In genomic region chr19:49849433-49850220, GRCh38 we compare ENCODE assay signal across 8 cellular contexts. TPM values are rescaled to one million over a fixed set of nuclear protein-coding genes. Genes with fewer than 3 reads are reported as not detected.
DNase-seq lines count a peak whose midpoint lies in the region; ATAC-seq, FAIRE-seq and TF ChIP-seq lines count a peak whose summit lies in the region.

No MANE protein-coding gene starts in this region.

- peak overlapping the region in 7 of 8 donors; percentile 95 to 99 (median 98) for H3K27ac Mint-ChIP-seq in CD8-positive, alpha-beta memory T cell
- H3K27ac Mint-ChIP-seq in neural progenitor cell: peak overlapping the region; percentile 58

- H3K36me3 Mint-ChIP-seq in CD8-positive, alpha-beta memory T cell: peaks cover 0 to 10% (median 0%) of the 10 kb centered on the region in 3 donors
- peaks cover 28% of the 10 kb centered on the region for H3K36me3 Mint-ChIP-seq in neural progenitor cell

- H2AFZ ChIP-seq in neural progenitor cell (replicated peaks): no peak overlapping the region

- peaks cover 38 to 48% (median 38%) of the 10 kb centered on the region in 3 donors for H3K4me1 Mint-ChIP-seq in CD8-positive, alpha-beta memory T cell
- H3K4me1 Mint-ChIP-seq in neural progenitor cell: peaks cover 22% of the 10 kb centered on the region

- no peaks in the 10 kb centered on the region for H3K9me3 ChIP-seq in CD8-positive, alpha-beta memory T cell (ENCODE audit: low read length)
- H3K9me3 ChIP-seq in duodenal mucosa (ENCODE audit: control insufficient read depth in 1 of 2, low read length in 2 of 2) (no peaks in the 10 kb centered on the region), neural progenitor cell (ENCODE audit: low read depth) (no peaks in the 10 kb centered on the region), mucosa of descending colon (no peaks in the 10 kb centered on the region)

- peaks cover 0 to 4% of the 10 kb centered on the region in 2 donors for H3K27me3 Mint-ChIP-seq in CD8-positive, alpha-beta memory T cell
- H3K27me3 Mint-ChIP-seq in neural progenitor cell (ENCODE audit: insufficient read depth, low read depth): peaks cover 14% of the 10 kb centered on the region

- peak overlapping the region; percentile 95 for H3K27ac ChIP-seq in CD8-positive, alpha-beta memory T cell (ENCODE audit: low read depth, low read length)
- no peak overlapping the region for H3K27ac ChIP-seq in duodenal mucosa (ENCODE audit: low read depth, low read length)
- H3K27ac ChIP-seq in neural progenitor cell: no peak overlapping the region

- H3K27me3 ChIP-seq in CD8-positive, alpha-beta memory T cell (ENCODE audit: insufficient read depth, low read length, poor library complexity, severe bottlenecking): no peaks in the 10 kb centered on the region
- H3K27me3 ChIP-seq in duodenal mucosa (ENCODE audit: control insufficient read depth in 1 of 2, insufficient read depth in 2 of 2, low read length in 2 of 2) (no peaks in the 10 kb centered on the region), neural progenitor cell (no peaks in the 10 kb centered on the region)

- CTCF ChIA-PET in CD8-positive, alpha-beta memory T cell (lab: Charles Lee): interaction anchor here (0.7 to 1.5 kb wide), 7 partner anchors 10 to 132 kb away, joined by 3 to 8 read pairs (median 3); partner anchors contain the start of genes AKT1S1, FUZ and MED25

- H3K4me1 ChIP-seq in CD8-positive, alpha-beta memory T cell (ENCODE audit: insufficient read depth, low read length): peaks cover 30% of the 10 kb centered on the region
- H3K4me1 ChIP-seq in duodenal mucosa (ENCODE audit: control insufficient read depth in 1 of 2, insufficient read depth in 2 of 2, low read length in 2 of 2) (peaks cover 15 to 30% of the 10 kb centered on the region in 2 donors), neural progenitor cell (peaks cover 12% of the 10 kb centered on the region), mucosa of descending colon (ENCODE audit: low read depth) (peaks cover 14% of the 10 kb centered on the region)

- peak overlapping the region; percentile 98 for H3K4me2 ChIP-seq in neural progenitor cell

- no peak for TF ChIP-seq POLR2A in H54 (IDR thresholded peaks at IDR 0.05; ENCODE audit: low read depth, low read length)

- H3K36me3 ChIP-seq in CD8-positive, alpha-beta memory T cell (ENCODE audit: insufficient read depth, low read length): no peaks in the 10 kb centered on the region
- H3K36me3 ChIP-seq in duodenal mucosa (ENCODE audit: control insufficient read depth in 1 of 2, insufficient read depth in 2 of 2, low read length in 2 of 2) (no peaks in the 10 kb centered on the region), neural progenitor cell (no peaks in the 10 kb centered on the region), mucosa of descending colon (ENCODE audit: low read depth) (no peaks in the 10 kb centered on the region)

- H3F3A ChIP-seq in neural progenitor cell (ENCODE audit: low read depth): peaks cover 52% of the 10 kb centered on the region

- peaks cover 33% of the 10 kb centered on the region for H4K20me1 ChIP-seq in neural progenitor cell (ENCODE audit: low read depth)

- no peaks in the 10 kb centered on the region for H3K9me3 Mint-ChIP-seq in CD8-positive, alpha-beta memory T cell
- H3K9me3 Mint-ChIP-seq in neural progenitor cell: peaks cover 15% of the 10 kb centered on the region

- H3K4me3 Mint-ChIP-seq in CD8-positive, alpha-beta memory T cell: peak overlapping the region; percentile 90 to 99 (median 95)
- H3K4me3 Mint-ChIP-seq in neural progenitor cell: peak overlapping the region; percentile 90

- intact Hi-C loops in mucosa of descending colon (cut with DNase I, micrococcal nuclease): no loop called here

- H3K9ac ChIP-seq in duodenal mucosa (ENCODE audit: low read depth in 1 of 2, low read length in 2 of 2) (peak overlapping the region; percentile 97 to 100), neural progenitor cell (no peak overlapping the region)

- H3K79me2 ChIP-seq in neural progenitor cell (ENCODE audit: low read depth): peaks cover 54% of the 10 kb centered on the region

- no peak for FAIRE-seq in H54 (lab: Jason Lieb, UNC)

- DNase-seq in CD8-positive, alpha-beta memory T cell: no peak
- DNase-seq in NCI-H146 treated with DMSO at 0.1 percent for 48 hours (lab: John Stamatoyannopoulos, UW; ENCODE audit: unreplicated experiment) (peak; percentile 9), neural progenitor cell (ENCODE audit: low spot score) (no peak), H54 (ENCODE audit: insufficient read length, low spot score) (no peak), mucosa of descending colon (no peak)

- TF ChIP-seq CTCF in neural progenitor cell (IDR thresholded peaks at IDR 0.05) (no peak), mucosa of descending colon (IDR thresholded peaks at IDR 0.05) (no peak)

- peak overlapping the region; percentile 79 for H3K4me3 ChIP-seq in CD8-positive, alpha-beta memory T cell (ENCODE audit: low read length)
- peak overlapping the region; percentile 85 to 92 for H3K4me3 ChIP-seq in duodenal mucosa (ENCODE audit: low read depth in 1 of 2, low read length in 2 of 2)
- peak overlapping the region; percentile 88 for H3K4me3 ChIP-seq in neural progenitor cell
- H3K4me3 ChIP-seq in mucosa of descending colon: no peak overlapping the region

- ATAC-seq in GM18867 (IDR thresholded peaks at IDR 0.05; ENCODE audit: unreplicated experiment): no peak
- ATAC-seq in mucosa of descending colon: no peak
- no peak for ATAC-seq in HG03571 (IDR thresholded peaks at IDR 0.05; ENCODE audit: unreplicated experiment)

- POLR2A ChIA-PET in CD8-positive, alpha-beta memory T cell (lab: Charles Lee): interaction anchor here (0.7 to 2.3 kb wide), 6 partner anchors 10 to 1646 kb away, joined by 3 to 13 read pairs (median 6); partner anchors contain the start of genes AKT1S1, FUZ, MED25 and TBC1D17

RNA-seq across cellular contexts. Expression of gene PTOV1, which starts 1.3 kb away (rescaled TPM):
- total RNA-seq in CD8-positive, alpha-beta memory T cell: 10 to 100 TPM; 91.9 to 93.7 TPM
- polyA plus RNA-seq in CD8-positive, alpha-beta memory T cell: 47.7 TPM
- total RNA-seq in neural progenitor cell (ENCODE audit: low replicate concordance): 63.5 and 218 TPM in 2 replicates
- total RNA-seq in mucosa of descending colon: 100 to 1,000 TPM in 2 of 3 donors, 10 to 100 TPM in 1; 92.8 to 171 (median 107) TPM

RNA-seq across cellular contexts. Expression of gene PNKP, which starts 17.7 kb away (rescaled TPM):
- total RNA-seq in CD8-positive, alpha-beta memory T cell: 10 to 100 TPM; 91.6 to 98.7 TPM
- 28.4 TPM for polyA plus RNA-seq in CD8-positive, alpha-beta memory T cell
- total RNA-seq in neural progenitor cell (ENCODE audit: low replicate concordance): 41.1 and 72.4 TPM in 2 replicates
- total RNA-seq in mucosa of descending colon: 100 to 1,000 TPM in 2 of 3 donors, 10 to 100 TPM in 1; 84.3 to 114 (median 111) TPM

RNA-seq across cellular contexts. Expression of gene AKT1S1, which starts 27.5 kb away (rescaled TPM):
- 10 to 100 TPM; 32.8 to 33.6 TPM for total RNA-seq in CD8-positive, alpha-beta memory T cell
- 4.7 TPM for polyA plus RNA-seq in CD8-positive, alpha-beta memory T cell
- total RNA-seq in neural progenitor cell (ENCODE audit: low replicate concordance) (2.3 and 13.6 TPM in 2 replicates), mucosa of descending colon (10 to 100 TPM; 38.8 to 44.0 (median 42.3) TPM)

RNA-seq across cellular contexts. Expression of gene TBC1D17, which starts 27.9 kb away (rescaled TPM):
- 10 to 100 TPM; 31.7 to 33.5 TPM for total RNA-seq in CD8-positive, alpha-beta memory T cell
- 16.8 TPM for polyA plus RNA-seq in CD8-positive, alpha-beta memory T cell
- total RNA-seq in neural progenitor cell (ENCODE audit: low replicate concordance) (10.4 and 15.9 TPM in 2 replicates), mucosa of descending colon (10 to 100 TPM; 33.7 to 55.7 (median 45.1) TPM)

RNA-seq across cellular contexts. Expression of gene MED25, which starts 31.5 kb away (rescaled TPM):
- total RNA-seq in CD8-positive, alpha-beta memory T cell: 10 to 100 TPM; 42.3 to 47.2 TPM
- polyA plus RNA-seq in CD8-positive, alpha-beta memory T cell: 23.7 TPM
- total RNA-seq in neural progenitor cell (ENCODE audit: low replicate concordance): 44.9 and 54.1 TPM in 2 replicates
- total RNA-seq in mucosa of descending colon: 10 to 100 TPM; 54.7 to 57.4 (median 55.2) TPM
